ENCODE assay signal across 1 cellular context in the genomic region with DNA sequence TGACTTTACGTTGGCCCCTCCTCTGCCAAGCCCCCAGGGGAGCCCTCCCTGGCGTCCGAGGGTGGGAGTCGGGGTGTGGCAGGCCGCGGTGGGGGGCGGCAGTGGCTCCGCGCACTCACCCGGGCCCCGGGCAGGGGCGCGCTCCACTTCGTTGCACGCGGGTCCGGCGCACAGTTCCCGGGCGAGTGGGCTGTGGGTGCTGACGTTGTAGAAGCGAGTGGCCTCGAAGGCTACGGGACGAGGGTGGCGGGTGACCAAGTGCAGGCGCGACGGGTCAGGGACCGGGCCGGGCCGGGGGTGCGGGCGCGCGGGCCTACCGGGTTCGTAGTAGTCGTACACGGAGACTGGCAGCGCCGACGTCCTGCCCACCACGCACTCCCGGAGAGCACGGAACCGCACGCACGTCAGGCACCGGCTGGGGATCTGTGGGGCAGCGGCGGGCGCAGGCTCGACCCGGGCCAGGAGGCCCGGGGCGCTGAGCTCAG.
A peak's percentile ranks its signal among the peaks of the same experiment; 100 is the strongest.
TF ChIP-seq lines count a peak whose summit lies in the region.

No MANE protein-coding gene starts in this region.

TF ChIP-seq in K562, 482 proteins besides CTCF, POLR2A, EP300 and RAD21 (continued from another document and continues in another):
- TF ChIP-seq THRB (CRISPR knock-in tag; conservative IDR thresholded peaks at IDR 0.05) = 0 out of 2 replicates have a peak, but pooled peaks have one; percentile 4
- peak; percentile 85 for TF ChIP-seq EGR1 (conservative IDR thresholded peaks at IDR 0.05)
- TF ChIP-seq SNIP1 (IDR thresholded peaks at IDR 0.05; ENCODE audit: low read depth) = no peak
- peak; percentile 38; the same call in 1 of the 2 replicates for TF ChIP-seq CBX1 (IDR thresholded peaks at IDR 0.05; ENCODE audit: low read depth)
- TF ChIP-seq ZNF407 (IDR thresholded peaks at IDR 0.05; ENCODE audit: low read depth) = peak; percentile 59; the same call in 1 of the 2 replicates
- peak; percentile 84 to 93 for TF ChIP-seq MAZ (CRISPR knock-in tag; conservative IDR thresholded peaks at IDR 0.05 in 1 of 2, IDR thresholded peaks at IDR 0.05 in 1 of 2)
- TF ChIP-seq ZNF76 (CRISPR knock-in tag; IDR thresholded peaks at IDR 0.05; ENCODE audit: borderline replicate concordance) = 0 out of 2 replicates have a peak, but pooled peaks have one; percentile 41
- peak; percentile 94 for TF ChIP-seq POLR2G (IDR thresholded peaks at IDR 0.05; ENCODE audit: low read depth, low read length)
- TF ChIP-seq ZFPM2 (CRISPR knock-in tag; IDR thresholded peaks at IDR 0.05) = peak; percentile 86; the same call in 1 of the 2 replicates
- TF ChIP-seq ZNF830 (CRISPR knock-in tag; IDR thresholded peaks at IDR 0.05) = 0 out of 2 replicates have a peak, but pooled peaks have one; percentile 41
- peak; percentile 95 for TF ChIP-seq KDM2B (CRISPR knock-in tag; IDR thresholded peaks at IDR 0.05)
- TF ChIP-seq YY1 (IDR thresholded peaks at IDR 0.05; ENCODE audit: borderline replicate concordance in 1 of 3, control insufficient read depth in 1 of 3, extremely low read depth in 1 of 3, insufficient read depth in 3 of 3, insufficient read length in 1 of 3, insufficient replicate concordance in 2 of 3, low read depth in 1 of 3, low read length in 2 of 3) = no peak
- TF ChIP-seq ZNF398 (CRISPR knock-in tag; IDR thresholded peaks at IDR 0.05) = no peak
- peak; percentile 55 for TF ChIP-seq FUS (optimal IDR thresholded peaks at IDR 0.05; ENCODE audit: low read depth, low read length)
- TF ChIP-seq SUPT5H (IDR thresholded peaks at IDR 0.05) = peak; percentile 82
- peak; percentile 68 for TF ChIP-seq PHF20 (IDR thresholded peaks at IDR 0.05; ENCODE audit: partially characterized antibody)
- TF ChIP-seq ZBTB8A (IDR thresholded peaks at IDR 0.05; ENCODE audit: partially characterized antibody) = no peak
- 0 out of 2 replicates have a peak, but pooled peaks have one; percentile 15 for TF ChIP-seq CHD2 (IDR thresholded peaks at IDR 0.05; ENCODE audit: low read depth, low read length)
- TF ChIP-seq MYC (IDR thresholded peaks at IDR 0.05; ENCODE audit: low read depth, low read length) = peak; percentile 50; the same call in 1 of the 2 replicates
- no peak for TF ChIP-seq MYC (CRISPR knock-in tag; IDR thresholded peaks at IDR 0.05; ENCODE audit: borderline replicate concordance, low read depth)
- TF ChIP-seq KLF13 (tag; IDR thresholded peaks at IDR 0.05; ENCODE audit: borderline replicate concordance, low read depth) = peak; percentile 49; the same call in 1 of the 2 replicates
- peak; percentile 43 for TF ChIP-seq CHD4 (IDR thresholded peaks at IDR 0.05; ENCODE audit: insufficient read depth, insufficient replicate concordance, low read depth, low read length, poor library complexity, severe bottlenecking)
- TF ChIP-seq ARHGAP35 (IDR thresholded peaks at IDR 0.05; ENCODE audit: partially characterized antibody) = no peak
- TF ChIP-seq NFIC (IDR thresholded peaks at IDR 0.05) = peak; percentile 23; the same call in 1 of the 2 replicates
- TF ChIP-seq ZNF785 (CRISPR knock-in tag; IDR thresholded peaks at IDR 0.05) = no peak
- TF ChIP-seq, protein P1, sequence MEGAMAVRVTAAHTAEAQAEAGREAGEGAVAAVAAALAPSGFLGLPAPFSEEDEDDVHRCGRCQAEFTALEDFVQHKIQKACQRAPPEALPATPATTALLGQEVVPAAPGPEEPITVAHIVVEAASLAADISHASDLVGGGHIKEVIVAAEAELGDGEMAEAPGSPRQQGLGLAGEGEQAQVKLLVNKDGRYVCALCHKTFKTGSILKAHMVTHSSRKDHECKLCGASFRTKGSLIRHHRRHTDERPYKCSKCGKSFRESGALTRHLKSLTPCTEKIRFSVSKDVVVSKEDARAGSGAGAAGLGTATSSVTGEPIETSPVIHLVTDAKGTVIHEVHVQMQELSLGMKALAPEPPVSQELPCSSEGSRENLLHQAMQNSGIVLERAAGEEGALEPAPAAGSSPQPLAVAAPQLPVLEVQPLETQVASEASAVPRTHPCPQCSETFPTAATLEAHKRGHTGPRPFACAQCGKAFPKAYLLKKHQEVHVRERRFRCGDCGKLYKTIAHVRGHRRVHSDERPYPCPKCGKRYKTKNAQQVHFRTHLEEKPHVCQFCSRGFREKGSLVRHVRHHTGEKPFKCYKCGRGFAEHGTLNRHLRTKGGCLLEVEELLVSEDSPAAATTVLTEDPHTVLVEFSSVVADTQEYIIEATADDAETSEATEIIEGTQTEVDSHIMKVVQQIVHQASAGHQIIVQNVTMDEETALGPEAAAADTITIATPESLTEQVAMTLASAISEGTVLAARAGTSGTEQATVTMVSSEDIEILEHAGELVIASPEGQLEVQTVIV (CRISPR knock-in tag; IDR thresholded peaks at IDR 0.05; ENCODE audit: borderline replicate concordance) = no peak
- peak in 1 of 2 experiments; percentile 80; a peak in 1 of 4 replicates for TF ChIP-seq KDM4B (IDR thresholded peaks at IDR 0.05; ENCODE audit: borderline replicate concordance in 2 of 2, low read depth in 1 of 2)
- TF ChIP-seq PHF8 (IDR thresholded peaks at IDR 0.05; ENCODE audit: borderline replicate concordance, low read length) = peak; percentile 63; the same call in 1 of the 2 replicates
- TF ChIP-seq NR2C2 (CRISPR knock-in tag; IDR thresholded peaks at IDR 0.05) = no peak
- TF ChIP-seq NR2C2 (tag; IDR thresholded peaks at IDR 0.05) = peak; percentile 56; the same call in 1 of the 2 replicates
- no peak for TF ChIP-seq BCLAF1 (IDR thresholded peaks at IDR 0.05; ENCODE audit: borderline replicate concordance in 1 of 2, control insufficient read depth in 1 of 2, low read depth in 2 of 2, low read length in 1 of 2)
- no peak for TF ChIP-seq ETS2 (tag; IDR thresholded peaks at IDR 0.05; ENCODE audit: borderline replicate concordance, poor library complexity, severe bottlenecking)
- TF ChIP-seq HMGN3 (IDR thresholded peaks at IDR 0.05; ENCODE audit: borderline replicate concordance, extremely low read depth, insufficient read length, low read depth, low read length) = peak; percentile 88
- TF ChIP-seq HDAC1 (IDR thresholded peaks at IDR 0.05) = peak in 1 of 2 experiments; percentile 79; a peak in 1 of 4 replicates
- no peak for TF ChIP-seq MAFG (tag; conservative IDR thresholded peaks at IDR 0.05)
- TF ChIP-seq, protein P2, sequence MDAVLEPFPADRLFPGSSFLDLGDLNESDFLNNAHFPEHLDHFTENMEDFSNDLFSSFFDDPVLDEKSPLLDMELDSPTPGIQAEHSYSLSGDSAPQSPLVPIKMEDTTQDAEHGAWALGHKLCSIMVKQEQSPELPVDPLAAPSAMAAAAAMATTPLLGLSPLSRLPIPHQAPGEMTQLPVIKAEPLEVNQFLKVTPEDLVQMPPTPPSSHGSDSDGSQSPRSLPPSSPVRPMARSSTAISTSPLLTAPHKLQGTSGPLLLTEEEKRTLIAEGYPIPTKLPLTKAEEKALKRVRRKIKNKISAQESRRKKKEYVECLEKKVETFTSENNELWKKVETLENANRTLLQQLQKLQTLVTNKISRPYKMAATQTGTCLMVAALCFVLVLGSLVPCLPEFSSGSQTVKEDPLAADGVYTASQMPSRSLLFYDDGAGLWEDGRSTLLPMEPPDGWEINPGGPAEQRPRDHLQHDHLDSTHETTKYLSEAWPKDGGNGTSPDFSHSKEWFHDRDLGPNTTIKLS (IDR thresholded peaks at IDR 0.05; ENCODE audit: borderline replicate concordance, low read depth) = peak; percentile 67; the same call in 1 of the 2 replicates
- no peak for TF ChIP-seq U2AF2 (optimal IDR thresholded peaks at IDR 0.05; ENCODE audit: low read depth, low read length)
- peak; percentile 74 for TF ChIP-seq POLR2B (IDR thresholded peaks at IDR 0.05; ENCODE audit: low read depth, partially characterized antibody)
- no peak for TF ChIP-seq EZH2 (IDR thresholded peaks at IDR 0.05; ENCODE audit: borderline replicate concordance, low read depth, low read length)
